2 cellular contexts compared by ENCODE assay signal in genomic region chr4:122849789-122850188, GRCh38. TPM values are rescaled to one million over a fixed set of nuclear protein-coding genes. Genes with fewer than 3 reads are reported as not detected.
"Had no signal": no experiment of that assay in that cellular context is flagged by ENCODE, and none has a peak within 500 bp of the region (broad histone marks: within the 10 kb centered on the region; RNA-seq: fewer than 3 reads in every experiment).

No MANE protein-coding gene starts in this region.

RNA-seq across cellular contexts. Expression of gene FGF2, which starts 23.2 kb away (rescaled TPM):
- total RNA-seq: HT-29 had no signal
- polyA plus RNA-seq: IgD-negative memory B cell had no signal
